In the genomic region with DNA sequence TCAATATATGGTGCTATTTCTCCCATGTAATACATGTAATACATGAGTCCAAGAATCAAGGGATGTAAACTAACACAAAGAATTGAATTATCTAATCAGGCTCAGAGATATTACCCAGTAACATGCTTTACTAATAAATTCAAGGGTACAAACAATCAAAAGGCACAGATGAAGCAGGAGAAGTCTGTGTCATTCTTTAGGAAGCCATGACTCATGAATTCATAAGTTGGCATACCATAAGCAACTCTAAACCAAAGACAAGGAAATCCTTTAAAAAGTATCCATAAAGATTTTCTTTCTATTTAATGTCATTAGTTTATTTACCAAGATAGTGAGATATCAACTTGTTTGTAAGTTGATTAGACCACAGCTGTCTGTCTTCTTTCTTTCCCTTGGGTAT, we compare ENCODE assay signal across 16 cellular contexts.
DNase-seq lines count a peak whose midpoint lies in the region; ATAC-seq, FAIRE-seq and TF ChIP-seq lines count a peak whose summit lies in the region.
"Had no signal": no experiment of that assay in that cellular context is flagged by ENCODE, and none has a peak within 500 bp of the region (broad histone marks: within the 10 kb centered on the region; RNA-seq: fewer than 3 reads in every experiment).

No MANE protein-coding gene starts in this region.

- H3K27ac ChIP-seq in PC-3 (ENCODE audit: low read length): no peak overlapping the region
- no peak overlapping the region for H3K27ac ChIP-seq in endothelial cell of umbilical vein (ENCODE audit: insufficient read depth, low read depth, low read length)
- H3K27ac ChIP-seq: BLaER1 had no signal

- ATAC-seq in PC-3 (no peak), HG03175 (IDR thresholded peaks at IDR 0.05; ENCODE audit: unreplicated experiment) (no peak)
- no peak for ATAC-seq in activated naive CD4-positive, alpha-beta T cell treated with anti-CD3 and anti-CD28 coated beads, Interleukin-2, amount 50 U/mL, for 72 hours
- ATAC-seq: GM12878, HCT116, HepG2 had no signal

- H3K4me1 ChIP-seq in PC-3 (ENCODE audit: insufficient read depth, low read length) (no peaks in the 10 kb centered on the region), endothelial cell of umbilical vein (ENCODE audit: control insufficient read depth, extremely low read depth, insufficient read depth, low read length) (no peaks in the 10 kb centered on the region)
- H3K4me1 ChIP-seq: BLaER1, Caco-2 had no signal

- H3K9me3 ChIP-seq in PC-3 (ENCODE audit: low read length) (no peaks in the 10 kb centered on the region), endothelial cell of umbilical vein (replicated peaks; ENCODE audit: control insufficient read depth, insufficient read depth, low read length) (no peaks in the 10 kb centered on the region)
- H3K9me3 ChIP-seq: Caco-2 had no signal

- H3K27me3 ChIP-seq in PC-3 (ENCODE audit: low read length) (no peaks in the 10 kb centered on the region), endothelial cell of umbilical vein (ENCODE audit: control insufficient read depth in 2 of 2, insufficient read depth in 2 of 2, low read length in 2 of 2) (no peaks in the 10 kb centered on the region)
- H3K27me3 ChIP-seq: BLaER1 had no signal

- POLR2A ChIA-PET in PC-3 (lab: Charles Lee; ENCODE audit: unreplicated experiment): no interaction called here
- POLR2A ChIA-PET in endothelial cell of umbilical vein (lab: Charles Lee): no interaction called here

- TF ChIP-seq POLR2A in endothelial cell of umbilical vein (IDR thresholded peaks at IDR 0.05; ENCODE audit: low read depth, low read length): no peak

- intact Hi-C loops in PC-3 (cut with micrococcal nuclease) (no loop called here), endothelial cell of umbilical vein (cut with micrococcal nuclease) (no loop called here)

- H3K4me2 ChIP-seq in PC-3 (ENCODE audit: low read length) (no peak overlapping the region), endothelial cell of umbilical vein (ENCODE audit: insufficient read depth, low read length) (no peak overlapping the region)
- H3K4me2 ChIP-seq: BLaER1 had no signal

- H2AFZ ChIP-seq in PC-3 (ENCODE audit: low read length): no peak overlapping the region
- H2AFZ ChIP-seq in endothelial cell of umbilical vein (ENCODE audit: low read depth, low read length): no peak overlapping the region

- dilution Hi-C loops in endothelial cell of umbilical vein (cut with MboI; ENCODE audit: extremely low pct_ligation_motif_present, low sequenced_read_pairs): no loop called here

- H3K79me2 ChIP-seq in PC-3 (ENCODE audit: low read length) (no peaks in the 10 kb centered on the region), endothelial cell of umbilical vein (ENCODE audit: control insufficient read depth, insufficient read depth, low read length) (no peaks in the 10 kb centered on the region)

- H3K9me1 ChIP-seq in endothelial cell of umbilical vein (replicated peaks; ENCODE audit: control insufficient read depth, extremely low read depth, insufficient read depth, low read length): no peaks in the 10 kb centered on the region

- no peak for FAIRE-seq in endothelial cell of umbilical vein (lab: Jason Lieb, UNC)
- FAIRE-seq: GM12878, GM18507, H54, HepG2, HTR-8/SVneo had no signal

- H4K20me1 ChIP-seq in PC-3 (ENCODE audit: low read length): no peaks in the 10 kb centered on the region
- no peaks in the 10 kb centered on the region for H4K20me1 ChIP-seq in endothelial cell of umbilical vein (replicated peaks; ENCODE audit: control insufficient read depth, extremely low read depth, insufficient read depth, low read length)
- H4K20me1 ChIP-seq: BLaER1 had no signal

- no peaks in the 10 kb centered on the region for H3K36me3 ChIP-seq in PC-3 (ENCODE audit: low read depth, low read length)
- no peaks in the 10 kb centered on the region for H3K36me3 ChIP-seq in endothelial cell of umbilical vein (ENCODE audit: control insufficient read depth in 2 of 2, extremely low read depth in 1 of 2, insufficient read depth in 2 of 2, low read length in 2 of 2)
- H3K36me3 ChIP-seq: BLaER1 had no signal

- H3K9me3 Mint-ChIP-seq in activated naive CD4-positive, alpha-beta T cell treated with anti-CD3 and anti-CD28 coated beads, Interleukin-2, amount 50 U/mL, for 72 hours: peaks cover 11 to 20% of the 10 kb centered on the region in 2 donors

- no peak overlapping the region for H3K9ac ChIP-seq in PC-3 (ENCODE audit: low read length)
- no peak overlapping the region for H3K9ac ChIP-seq in endothelial cell of umbilical vein (replicated peaks; ENCODE audit: extremely low read depth, insufficient read depth, low read length)
- H3K9ac ChIP-seq: BLaER1 had no signal

- CTCF ChIA-PET in PC-3 (lab: Charles Lee) (no interaction called here), endothelial cell of umbilical vein (lab: Charles Lee) (no interaction called here)

- no peaks in the 10 kb centered on the region for H3K9me2 ChIP-seq in PC-3 (replicated peaks; ENCODE audit: low read length)

- peak; percentile 10 for DNase-seq in HS-5 (ENCODE audit: low read depth)
- DNase-seq in PC-3: peak; percentile 10
- peak; percentile 26 for DNase-seq in endothelial cell of umbilical vein (ENCODE audit: low read depth, low spot score)
- no peak for DNase-seq in activated naive CD4-positive, alpha-beta T cell treated with anti-CD3 and anti-CD28 coated beads, Interleukin-2, amount 50 U/mL, for 72 hours (ENCODE audit: low spot score in 2 of 2)
- DNase-seq in NK-92 (lab: John Stamatoyannopoulos, UW; ENCODE audit: unreplicated experiment): no peak
- DNase-seq: AML-193; Caco-2; CD8-positive, alpha-beta memory T cell had no signal

- H3K4me3 ChIP-seq in PC-3 (ENCODE audit: low read length) (no peak overlapping the region), endothelial cell of umbilical vein (replicated peaks in 1 of 3; ENCODE audit: insufficient read depth in 1 of 3, low read depth in 1 of 3, low read length in 3 of 3) (no peak overlapping the region)
- H3K4me3 ChIP-seq: BLaER1, GM12878 had no signal

- no peak overlapping the region for H3K27ac Mint-ChIP-seq in activated naive CD4-positive, alpha-beta T cell treated with anti-CD3 and anti-CD28 coated beads, Interleukin-2, amount 50 U/mL, for 72 hours
- H3K27ac Mint-ChIP-seq: CD8-positive, alpha-beta memory T cell had no signal

- no peaks in the 10 kb centered on the region for H3F3A ChIP-seq in PC-3 (ENCODE audit: low read length, unreplicated experiment)

- no peaks in the 10 kb centered on the region for H3K36me3 Mint-ChIP-seq in activated naive CD4-positive, alpha-beta T cell treated with anti-CD3 and anti-CD28 coated beads, Interleukin-2, amount 50 U/mL, for 72 hours
- H3K36me3 Mint-ChIP-seq: CD8-positive, alpha-beta memory T cell had no signal

- BruUV-seq in PC-3 (replicated peaks; lab: Mats Ljungman, UMichigan): no TSS peak
- BruUV-seq in endothelial cell of umbilical vein (replicated peaks; lab: Mats Ljungman, UMichigan): no TSS peak

- no peak for TF ChIP-seq CTCF in PC-3 (conservative IDR thresholded peaks at IDR 0.05; ENCODE audit: low read depth, low read length)
- no peak for TF ChIP-seq CTCF in endothelial cell of umbilical vein (IDR thresholded peaks at IDR 0.05; ENCODE audit: extremely low read depth in 1 of 2, insufficient read depth in 1 of 2, low read depth in 1 of 2, low read length in 2 of 2)

TF ChIP-seq in endothelial cell of umbilical vein, 7 proteins besides CTCF, POLR2A, EP300 and RAD21:
- TF ChIP-seq FOS (IDR thresholded peaks at IDR 0.05; ENCODE audit: borderline replicate concordance, insufficient read depth, low read length) (peak; percentile 58), JUN (IDR thresholded peaks at IDR 0.05; ENCODE audit: borderline replicate concordance, insufficient read depth, insufficient read length, low read depth) (peak; percentile 33), POLR2AphosphoS5 (IDR thresholded peaks at IDR 0.05; ENCODE audit: insufficient read depth, low read depth, low read length) (no peak)

Comparison
In these comparisons a context has a peak if more than half of its experiments do, and no peak if none do; other contexts are left out.
1. DNase-seq: peak in HS-5 (single experiment), PC-3 (single experiment) and endothelial cell of umbilical vein (single experiment); none in activated naive CD4-positive, alpha-beta T cell treated with anti-CD3 and anti-CD28 coated beads, Interleukin-2, amount 50 U/mL, for 72 hours (0 of 2) and NK-92 (single experiment).